8 cellular contexts compared by ENCODE assay signal in the genomic region with DNA sequence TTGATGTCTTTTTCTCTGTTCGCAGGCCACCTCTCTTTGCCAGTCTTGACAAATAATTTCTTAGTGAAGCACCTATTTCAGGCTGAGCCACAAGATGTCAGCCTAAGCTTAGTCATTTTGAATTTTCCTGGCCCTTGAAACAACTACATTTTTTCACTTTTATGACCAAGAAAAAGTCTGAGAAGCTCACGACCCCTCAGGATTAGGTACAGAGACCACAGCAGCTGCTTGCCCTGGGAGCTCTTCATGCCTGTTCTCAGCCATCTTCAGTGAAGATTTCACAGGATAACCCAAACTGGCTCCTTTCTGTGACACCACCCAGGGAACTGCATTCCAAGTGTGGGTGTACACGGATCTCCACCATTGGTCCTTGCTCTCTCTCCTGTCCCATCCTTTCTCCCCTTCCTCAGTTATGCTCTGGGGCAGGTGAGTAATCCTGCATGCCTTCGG. TPM values are rescaled to one million over a fixed set of nuclear protein-coding genes. Genes with fewer than 3 reads are reported as not detected.
DNase-seq lines count a peak whose midpoint lies in the region; ATAC-seq, FAIRE-seq and TF ChIP-seq lines count a peak whose summit lies in the region.

No MANE protein-coding gene starts in this region.

- no peak for TF ChIP-seq POLR2A in GM12878 (IDR thresholded peaks at IDR 0.05; ENCODE audit: low read depth, low read length)
- no peak for TF ChIP-seq POLR2A in GM18505 (IDR thresholded peaks at IDR 0.05; ENCODE audit: borderline replicate concordance, extremely low read depth, insufficient read depth, insufficient read length)

- in situ Hi-C loops in GM12878 (cut with MboI), result loop anchor here (10.0 kb wide), 1 partner anchor 134 kb away; no protein-coding TSS in a partner anchor

- DNase-seq in ELF-1 (ENCODE audit: low read depth, low spot score), result peak; percentile 47
- no peak for DNase-seq in LNCaP clone FGC (ENCODE audit: low read depth)
- no peak for DNase-seq in GM12878 (ENCODE audit: low read depth, low spot score)
- no peak for DNase-seq in left lung
- DNase-seq in T-helper 17 cell, result no peak
- no peak for DNase-seq in NCI-H1105 treated with DMSO at 0.1 percent for 48 hours (lab: John Stamatoyannopoulos, UW)

- H3K27ac Mint-ChIP-seq in T-helper 17 cell, result no peak overlapping the region

- TF ChIP-seq EP300 in GM12878 (IDR thresholded peaks at IDR 0.05; ENCODE audit: borderline replicate concordance in 1 of 2, control insufficient read depth in 1 of 2, low read depth in 2 of 2, low read length in 2 of 2), result no peak

- H4K20me1 ChIP-seq in GM12878 (ENCODE audit: control insufficient read depth, insufficient read depth), result no peaks in the 10 kb centered on the region

- H3K4me1 Mint-ChIP-seq in T-helper 17 cell, result no peaks in the 10 kb centered on the region

- H2AFZ ChIP-seq in GM12878 (ENCODE audit: control insufficient read depth, low read depth, low read length), result no peak overlapping the region

- no peaks in the 10 kb centered on the region for H3K79me2 ChIP-seq in GM12878 (ENCODE audit: control insufficient read depth, insufficient read depth, low read length)

- ATAC-seq in GM12878 (peak; percentile 52; the same call in 1 of the 3 replicates), left lung (peak; percentile 87), T-helper 17 cell (no peak), HG03520 (IDR thresholded peaks at IDR 0.05; ENCODE audit: unreplicated experiment) (no peak), GM18505 (IDR thresholded peaks at IDR 0.05; ENCODE audit: unreplicated experiment) (no peak)

- H3K9ac ChIP-seq in GM12878 (ENCODE audit: control insufficient read depth, insufficient read depth, low read length), result no peak overlapping the region

- SMC1A ChIA-PET in GM12878 (lab: Charles Lee; ENCODE audit: uncharacterized antibody, unreplicated experiment), result no interaction called here

- FAIRE-seq in GM12878 (lab: Jason Lieb, UNC), result no peak

- TF ChIP-seq CTCF in LNCaP clone FGC (IDR thresholded peaks at IDR 0.05; ENCODE audit: control insufficient read depth, extremely low read depth, insufficient read depth) (peak; percentile 76), GM12878 (IDR thresholded peaks at IDR 0.05 in 2 of 3, conservative IDR thresholded peaks at IDR 0.05 in 1 of 3; ENCODE audit: control insufficient read depth in 2 of 3, extremely low read depth in 1 of 3, insufficient read depth in 1 of 3, low read depth in 3 of 3, low read length in 3 of 3) (peak; percentile 28 to 56 (median 48); a peak in 5 of 6 replicates), left lung (IDR thresholded peaks at IDR 0.05) (peak in 1 of 2 donors; percentile 59)

- 11% methylated on average over 4 of the region's 4 CpGs for WGBS in GM12878 (ENCODE audit: insufficient coverage, insufficient replicate concordance, low lambda C conversion rate, missing lambda C conversion rate)

- no peaks in the 10 kb centered on the region for H3K4me1 ChIP-seq in GM12878 (ENCODE audit: control insufficient read depth, insufficient read depth, low read length)
- H3K4me1 ChIP-seq in left lung, result no peaks in the 10 kb centered on the region

- H3K27me3 Mint-ChIP-seq in T-helper 17 cell, result peaks cover 5% of the 10 kb centered on the region

- H3K4me3 ChIP-seq in LNCaP clone FGC (ENCODE audit: low read depth, low read length), result no peak overlapping the region
- H3K4me3 ChIP-seq in GM12878, result no peak overlapping the region
- no peak overlapping the region for H3K4me3 ChIP-seq in left lung

- H3K27me3 ChIP-seq in GM12878 (replicated peaks in 1 of 2; ENCODE audit: control insufficient read depth in 2 of 2, insufficient read depth in 2 of 2, low read length in 1 of 2) (no peaks in the 10 kb centered on the region), left lung (no peaks in the 10 kb centered on the region)

- POLR2A ChIA-PET in GM12878 (lab: Charles Lee), result no interaction called here

- H3K9me3 ChIP-seq in GM12878 (replicated peaks; ENCODE audit: control insufficient read depth, insufficient read depth, low read length) (no peaks in the 10 kb centered on the region; the same call in 2 of the 3 replicates), left lung (no peaks in the 10 kb centered on the region), T-helper 17 cell (ENCODE audit: control insufficient read depth, low read length, poor library complexity, severe bottlenecking) (peaks cover 2% of the 10 kb centered on the region)

- RAD21 ChIA-PET in GM12878 (lab: Charles Lee; ENCODE audit: unreplicated experiment), result no interaction called here

- no TSS peak for BruUV-seq in GM12878 (replicated peaks; lab: Mats Ljungman, UMichigan)

- no peak overlapping the region for H3K4me2 ChIP-seq in GM12878 (ENCODE audit: control insufficient read depth, insufficient read depth)

- no peaks in the 10 kb centered on the region for H3K36me3 ChIP-seq in GM12878 (ENCODE audit: control insufficient read depth in 2 of 2, insufficient read depth in 2 of 2, low read length in 1 of 2)
- H3K36me3 ChIP-seq in left lung, result no peaks in the 10 kb centered on the region

- H3K27ac ChIP-seq in GM12878 (ENCODE audit: control insufficient read depth, insufficient read depth) (no peak overlapping the region), left lung (no peak overlapping the region)

- peaks cover 2% of the 10 kb centered on the region for H3K36me3 Mint-ChIP-seq in T-helper 17 cell (ENCODE audit: low read depth)

- CTCF ChIA-PET in GM12878 (lab: Yijun Ruan, JAX), result interaction anchor here (0.7 to 2.5 kb wide), 8 partner anchors 42 to 817 kb away, joined by 3 to 12 read pairs (median 4); no protein-coding TSS in a partner anchor

- peak; percentile 69 for TF ChIP-seq RAD21 in GM12878 (IDR thresholded peaks at IDR 0.05; ENCODE audit: insufficient read depth, low read depth, low read length)

- intact Hi-C loops in GM12878 (cut with micrococcal nuclease; ENCODE audit: unreplicated experiment), result loop anchor here (1.0 kb wide), 1 partner anchor 136 kb away; no protein-coding TSS in a partner anchor
- intact Hi-C loops in left lung (cut with DNase I), result loop anchor here in 1 of 2 donors (5.0 kb wide), 1 partner anchor 137 kb away; no protein-coding TSS in a partner anchor

- no peak overlapping the region for H3K4me3 Mint-ChIP-seq in T-helper 17 cell

TF ChIP-seq in GM12878, 131 proteins besides CTCF, POLR2A, EP300 and RAD21:
- TF ChIP-seq SMC3 (IDR thresholded peaks at IDR 0.05; ENCODE audit: borderline replicate concordance, low read length), result peak; percentile 37; the same call in 1 of the 2 replicates
- TF ChIP-seq TCF7 (IDR thresholded peaks at IDR 0.05; ENCODE audit: borderline replicate concordance), result no peak
- TF ChIP-seq CREM (IDR thresholded peaks at IDR 0.05; ENCODE audit: low read depth), result no peak
- TF ChIP-seq, protein P1, sequence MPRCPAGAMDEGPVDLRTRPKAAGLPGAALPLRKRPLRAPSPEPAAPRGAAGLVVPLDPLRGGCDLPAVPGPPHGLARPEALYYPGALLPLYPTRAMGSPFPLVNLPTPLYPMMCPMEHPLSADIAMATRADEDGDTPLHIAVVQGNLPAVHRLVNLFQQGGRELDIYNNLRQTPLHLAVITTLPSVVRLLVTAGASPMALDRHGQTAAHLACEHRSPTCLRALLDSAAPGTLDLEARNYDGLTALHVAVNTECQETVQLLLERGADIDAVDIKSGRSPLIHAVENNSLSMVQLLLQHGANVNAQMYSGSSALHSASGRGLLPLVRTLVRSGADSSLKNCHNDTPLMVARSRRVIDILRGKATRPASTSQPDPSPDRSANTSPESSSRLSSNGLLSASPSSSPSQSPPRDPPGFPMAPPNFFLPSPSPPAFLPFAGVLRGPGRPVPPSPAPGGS (IDR thresholded peaks at IDR 0.05; ENCODE audit: borderline replicate concordance, insufficient read depth, low read depth, low read length, poor library complexity, severe bottlenecking), result no peak
- no peak for TF ChIP-seq ASH2L (IDR thresholded peaks at IDR 0.05; ENCODE audit: borderline replicate concordance, low read depth)
- TF ChIP-seq, protein P2, sequence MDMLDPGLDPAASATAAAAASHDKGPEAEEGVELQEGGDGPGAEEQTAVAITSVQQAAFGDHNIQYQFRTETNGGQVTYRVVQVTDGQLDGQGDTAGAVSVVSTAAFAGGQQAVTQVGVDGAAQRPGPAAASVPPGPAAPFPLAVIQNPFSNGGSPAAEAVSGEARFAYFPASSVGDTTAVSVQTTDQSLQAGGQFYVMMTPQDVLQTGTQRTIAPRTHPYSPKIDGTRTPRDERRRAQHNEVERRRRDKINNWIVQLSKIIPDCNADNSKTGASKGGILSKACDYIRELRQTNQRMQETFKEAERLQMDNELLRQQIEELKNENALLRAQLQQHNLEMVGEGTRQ (IDR thresholded peaks at IDR 0.05; ENCODE audit: borderline replicate concordance, low read depth, low read length), result no peak
- TF ChIP-seq, protein P3, sequence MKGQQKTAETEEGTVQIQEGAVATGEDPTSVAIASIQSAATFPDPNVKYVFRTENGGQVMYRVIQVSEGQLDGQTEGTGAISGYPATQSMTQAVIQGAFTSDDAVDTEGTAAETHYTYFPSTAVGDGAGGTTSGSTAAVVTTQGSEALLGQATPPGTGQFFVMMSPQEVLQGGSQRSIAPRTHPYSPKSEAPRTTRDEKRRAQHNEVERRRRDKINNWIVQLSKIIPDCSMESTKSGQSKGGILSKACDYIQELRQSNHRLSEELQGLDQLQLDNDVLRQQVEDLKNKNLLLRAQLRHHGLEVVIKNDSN (IDR thresholded peaks at IDR 0.05; ENCODE audit: borderline replicate concordance, extremely low read length, insufficient read depth, low read depth, low read length), result no peak
- no peak for TF ChIP-seq BRCA1 (IDR thresholded peaks at IDR 0.05; ENCODE audit: low read depth, low read length)

RNA-seq across cellular contexts. Expression of a gene that starts 38.4 kb away (rescaled TPM):
- 0.07 and 0.10 TPM in 2 replicates for total RNA-seq in GM12878 (2013; cell fraction: nucleolus; rRNA removed)
- total RNA-seq in GM12878 (2014; rRNA removed) (0.06 and 0.11 TPM in 2 replicates), GM12878 (2014; rRNA removed; fragmentation: Illumina TruSeq; extraction: Trizol) (not detected in 2 replicates), GM12878 (2021) (0.05 TPM in 1 of 2 replicates, not detected in the other), left lung (10 to 100 TPM; 20.7 to 25.0 TPM), T-helper 17 cell (under 1 TPM; 0.42 to 0.44 TPM)
- not detected for polyA plus RNA-seq in GM12878 (2011; ENCODE audit: low read depth)
- polyA plus RNA-seq in GM12878 (2011; rRNA removed) (0.04 and 0.06 TPM in 2 replicates), GM12878 (2014; fragmentation: Illumina TruSeq; extraction: Trizol) (0.05 TPM in 1 of 2 replicates, not detected in the other), GM12878 (2014; fragmentation: Nextera tagmentation; extraction: Ambion mirVana) (not detected), GM12878 (2014; rRNA removed) (0.29 TPM in 1 of 2 replicates, not detected in the other), GM12878 (2016; fragmentation: Nextera tagmentation; extraction: Ambion mirVana) (not detected)
- polyA plus RNA-seq in GM12878 (2011; cell fraction: cytosol; rRNA removed), result 0.02 TPM in 1 of 2 replicates, not detected in the other
- not detected in 2 replicates for polyA plus RNA-seq in GM12878 (2011; cell fraction: nucleus; rRNA removed)
- polyA plus RNA-seq in GM12878 (2012), result 0.01 TPM in 1 of 2 replicates, not detected in the other
- 0.05 and 0.07 TPM in 2 replicates for polyA minus RNA-seq in GM12878 (2011; rRNA and poly(A)+ RNA removed)
- not detected in 2 replicates for polyA minus RNA-seq in GM12878 (2011; cell fraction: cytosol; rRNA and poly(A)+ RNA removed)
- not detected in 2 replicates for polyA minus RNA-seq in GM12878 (2011; cell fraction: nucleus; rRNA and poly(A)+ RNA removed)

Comparison
In these comparisons a context has a peak if more than half of its experiments do, and no peak if none do; other contexts are left out.
1. ATAC-seq: peak in GM12878 (single experiment) and left lung (single experiment); none in T-helper 17 cell (single experiment), HG03520 (single experiment) and GM18505 (single experiment).
2. RNA of a gene that starts 38.4 kb away (total RNA-seq): 20.7 to 25.0 TPM in left lung; 0.42 to 0.44 TPM in T-helper 17 cell and 0.05 to 0.11 TPM in GM12878; every median in the first group is over 10 times any median in the second.